ENCODE assay signal across 8 cellular contexts in genomic region chr12:57744777-57745484, GRCh38. TPM values are rescaled to one million over a fixed set of nuclear protein-coding genes. Genes with fewer than 3 reads are reported as not detected.
DNase-seq lines count a peak whose midpoint lies in the region; ATAC-seq and TF ChIP-seq lines count a peak whose summit lies in the region.

Gene TSPAN31 (plus strand): TSS chr12:57745039. CDS start chr12:57745155, 116 bp downstream.

- H3K4me1 ChIP-seq in Peyer's patch (peaks cover 0 to 15% (median 8%) of the 10 kb centered on the region in 4 donors), esophagus (ENCODE audit: control insufficient read depth in 2 of 2, insufficient read depth in 2 of 2, low read length in 1 of 2) (peaks cover 0 to 9% of the 10 kb centered on the region in 2 donors), mucosa of rectum (ENCODE audit: control insufficient read depth in 2 of 2, insufficient read depth in 2 of 2, low read length in 2 of 2) (peaks cover 14 to 16% of the 10 kb centered on the region in 2 donors)

- peak in 2 of 6 experiments; percentile 19 to 34 for TF ChIP-seq CTCF in Peyer's patch (IDR thresholded peaks at IDR 0.05)

- WGBS in esophagus, 2 donors: 1 to 2% methylated on average over 29 of the region's 29 CpGs

- H3K27ac ChIP-seq in KOPT-K1 (ENCODE audit: low read depth, low read length, poor library complexity, severe bottlenecking) (peak within 1 kb of the TSS; percentile 78), Peyer's patch (peak within 1 kb of the TSS; percentile 85 to 95 (median 95)), esophagus (ENCODE audit: low read depth in 2 of 2, low read length in 1 of 2) (peak within 1 kb of the TSS; percentile 92 to 99), mucosa of rectum (ENCODE audit: low read depth in 2 of 2, low read length in 2 of 2) (peak within 1 kb of the TSS; percentile 91 to 93)

- DNase-seq in DMS53 treated with DMSO at 0.1 percent for 48 hours (lab: John Stamatoyannopoulos, UW; ENCODE audit: unreplicated experiment) (peak; percentile 99), Peyer's patch (peak; percentile 96 to 99 (median 98))
- DNase-seq in activated T-cell treated with anti-CD3 and anti-CD28 coated beads, Interleukin-2, amount 50 U/mL, for 48 hours: peak; percentile 93 to 95
- peak; percentile 91 for DNase-seq in stimulated activated CD8-positive, alpha-beta memory T cell treated with anti-CD3 and anti-CD28 coated beads, Interleukin-4, amount 100 ng/mL, for 4 hours (ENCODE audit: low read depth in 2 of 2, low spot score in 1 of 2)

- H3K27me3 ChIP-seq in Peyer's patch: no peaks in the 10 kb centered on the region
- peaks cover 0 to under 1% of the 10 kb centered on the region in 2 donors for H3K27me3 ChIP-seq in esophagus (ENCODE audit: control insufficient read depth in 1 of 2, insufficient read depth in 2 of 2, low read length in 2 of 2)
- peaks cover 0 to 17% of the 10 kb centered on the region in 2 donors for H3K27me3 ChIP-seq in mucosa of rectum (ENCODE audit: control insufficient read depth in 2 of 2, insufficient read depth in 2 of 2, low read length in 2 of 2)

- H3K36me3 ChIP-seq in KOPT-K1 (ENCODE audit: insufficient read depth, low read length) (peaks cover 47% of the 10 kb centered on the region), Peyer's patch (peaks cover 0 to 33% (median 0%) of the 10 kb centered on the region in 3 donors), esophagus (ENCODE audit: control insufficient read depth in 2 of 2, insufficient read depth in 2 of 2, low read length in 1 of 2) (peaks cover 0 to 7% of the 10 kb centered on the region in 2 donors), mucosa of rectum (ENCODE audit: control insufficient read depth in 2 of 2, insufficient read depth in 2 of 2, low read length in 2 of 2) (peaks cover 20 to 26% of the 10 kb centered on the region in 2 donors)

- H3K9me3 ChIP-seq in KOPT-K1 (ENCODE audit: insufficient read depth, low read length, poor library complexity, severe bottlenecking) (no peaks in the 10 kb centered on the region), Peyer's patch (no peaks in the 10 kb centered on the region), esophagus (ENCODE audit: control insufficient read depth in 2 of 2, insufficient read depth in 1 of 2, low read depth in 1 of 2, low read length in 1 of 2) (no peaks in the 10 kb centered on the region), mucosa of rectum (ENCODE audit: control insufficient read depth in 2 of 2, low read length in 2 of 2) (no peaks in the 10 kb centered on the region)

- peak within 1 kb of the TSS; percentile 92 to 100 for H3K9ac ChIP-seq in mucosa of rectum (ENCODE audit: low read depth in 1 of 2, low read length in 2 of 2)

- peak; percentile 78 for ATAC-seq in GM21786 (IDR thresholded peaks at IDR 0.05; ENCODE audit: unreplicated experiment)

- peak within 1 kb of the TSS; percentile 62 to 85 (median 79) for H3K4me3 ChIP-seq in Peyer's patch
- H3K4me3 ChIP-seq in esophagus (ENCODE audit: low read depth in 1 of 2, low read length in 2 of 2): peak within 1 kb of the TSS; percentile 71 to 95
- peak within 1 kb of the TSS; percentile 81 to 98 for H3K4me3 ChIP-seq in mucosa of rectum (ENCODE audit: low read length in 2 of 2)

- TF ChIP-seq POLR2A in Peyer's patch (IDR thresholded peaks at IDR 0.05): peak; percentile 39 to 58

RNA-seq across cellular contexts. Expression of gene TSPAN31, which starts in this region (rescaled TPM):
- 10 to 100 TPM; 45.7 to 65.7 (median 55.6) TPM for total RNA-seq in Peyer's patch
- polyA plus RNA-seq in esophagus: 10 to 100 TPM; 16.3 to 19.8 TPM

Comparison
In these comparisons a context has a peak if more than half of its experiments do, and no peak if none do; other contexts are left out.
1. Peak in every context shown above with its lines: DNase-seq, ATAC-seq, H3K4me3 ChIP-seq and H3K27ac ChIP-seq.